ENCODE assay signal across 3 cellular contexts in the genomic region with DNA sequence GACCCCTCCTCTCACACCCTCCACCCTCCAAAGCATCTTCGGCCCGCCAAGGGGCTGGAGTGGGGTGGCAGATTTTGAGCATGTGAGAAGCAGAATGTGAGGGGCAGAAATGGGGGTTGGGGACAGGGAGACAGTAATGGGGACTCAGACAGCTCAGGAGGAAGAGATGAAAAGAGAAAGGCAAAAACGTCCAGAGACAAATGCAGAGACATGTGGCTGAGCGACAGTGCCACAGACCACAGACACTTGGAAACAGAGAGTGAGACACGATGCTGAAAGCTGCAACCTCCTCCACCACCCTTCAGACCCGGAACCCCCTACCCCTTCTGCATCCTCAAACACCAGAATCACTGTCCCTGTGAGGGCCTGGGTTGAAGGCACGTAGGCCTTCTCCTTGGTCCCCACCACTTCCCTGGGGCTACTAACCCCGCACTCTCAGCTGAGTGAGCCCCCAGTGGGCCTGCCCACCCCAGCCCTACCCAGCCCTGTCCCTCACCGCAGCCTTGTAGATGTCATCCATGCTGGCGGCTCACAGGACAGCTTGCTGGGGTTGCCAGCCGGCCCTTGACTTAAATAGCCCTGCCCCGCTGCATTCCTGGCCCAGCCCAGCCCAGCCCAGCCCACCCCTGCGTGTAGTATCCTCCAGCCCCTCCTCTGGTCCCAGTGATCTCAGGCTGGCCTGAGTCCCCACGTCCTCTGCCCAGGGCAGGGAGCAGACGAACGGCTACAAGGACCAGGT.
TF ChIP-seq lines count a peak whose summit lies in the region.

Gene TNNC1, minus strand, starts transcription at position 546 of the 739 bp plus-strand sequence. Its CDS starts 26 bp downstream, at position 520.

TF ChIP-seq in SK-N-SH, 30 proteins besides CTCF, POLR2A, EP300 and RAD21 (continued from another document):
- TF ChIP-seq MAX (IDR thresholded peaks at IDR 0.05; ENCODE audit: low read depth) (no peak), FOXJ3 (CRISPR knock-in tag; IDR thresholded peaks at IDR 0.05) (no peak), USF2 (IDR thresholded peaks at IDR 0.05; ENCODE audit: borderline replicate concordance, low read depth, low read length) (no peak), POLR2AphosphoS5 (IDR thresholded peaks at IDR 0.05; ENCODE audit: low read depth, low read length) (no peak)
- TF ChIP-seq, protein P1, sequence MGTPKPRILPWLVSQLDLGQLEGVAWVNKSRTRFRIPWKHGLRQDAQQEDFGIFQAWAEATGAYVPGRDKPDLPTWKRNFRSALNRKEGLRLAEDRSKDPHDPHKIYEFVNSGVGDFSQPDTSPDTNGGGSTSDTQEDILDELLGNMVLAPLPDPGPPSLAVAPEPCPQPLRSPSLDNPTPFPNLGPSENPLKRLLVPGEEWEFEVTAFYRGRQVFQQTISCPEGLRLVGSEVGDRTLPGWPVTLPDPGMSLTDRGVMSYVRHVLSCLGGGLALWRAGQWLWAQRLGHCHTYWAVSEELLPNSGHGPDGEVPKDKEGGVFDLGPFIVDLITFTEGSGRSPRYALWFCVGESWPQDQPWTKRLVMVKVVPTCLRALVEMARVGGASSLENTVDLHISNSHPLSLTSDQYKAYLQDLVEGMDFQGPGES (IDR thresholded peaks at IDR 0.05; ENCODE audit: low read depth, low read length), result no peak

TF ChIP-seq in SK-N-SH treated with all-trans-retinoic acid at 6 μM for 48 hours, 23 proteins besides CTCF, POLR2A, EP300 and RAD21 (continued from another document):
- TF ChIP-seq BACH2 (CRISPR knock-in tag; IDR thresholded peaks at IDR 0.05; ENCODE audit: borderline replicate concordance), result no peak
- TF ChIP-seq PATZ1 (CRISPR knock-in tag; IDR thresholded peaks at IDR 0.05; ENCODE audit: borderline replicate concordance), result no peak
- TF ChIP-seq OSR1 (CRISPR knock-in tag; IDR thresholded peaks at IDR 0.05), result no peak
- TF ChIP-seq ZFP3 (CRISPR knock-in tag; IDR thresholded peaks at IDR 0.05), result no peak

TF ChIP-seq in HepG2, 621 proteins besides CTCF, POLR2A, EP300 and RAD21 (continues in another document):
- TF ChIP-seq TEF (CRISPR knock-in tag; IDR thresholded peaks at IDR 0.05), result no peak
- 0 out of 2 replicates have a peak, but pooled peaks have one; percentile 16 for TF ChIP-seq ZNF331 (CRISPR knock-in tag; IDR thresholded peaks at IDR 0.05)
- TF ChIP-seq ZNF619 (CRISPR knock-in tag; IDR thresholded peaks at IDR 0.05), result 0 out of 2 replicates have a peak, but pooled peaks have one; percentile 47
- TF ChIP-seq HNF1B (CRISPR knock-in tag; IDR thresholded peaks at IDR 0.05), result 0 out of 2 replicates have a peak, but pooled peaks have one; percentile 5
- no peak for TF ChIP-seq ZNF143 (CRISPR knock-in tag; IDR thresholded peaks at IDR 0.05)
- peak; percentile 24 for TF ChIP-seq HNRNPLL (IDR thresholded peaks at IDR 0.05; ENCODE audit: low read depth, low read length, poor library complexity, severe bottlenecking)
- 0 out of 2 replicates have a peak, but pooled peaks have one; percentile 26 for TF ChIP-seq ZNF225 (CRISPR knock-in tag; IDR thresholded peaks at IDR 0.05)
- TF ChIP-seq PHF21A (CRISPR knock-in tag; IDR thresholded peaks at IDR 0.05), result 0 out of 2 replicates have a peak, but pooled peaks have one; percentile 21
- TF ChIP-seq ZBTB4 (CRISPR knock-in tag; IDR thresholded peaks at IDR 0.05; ENCODE audit: borderline replicate concordance), result peak; percentile 53; the same call in 1 of the 2 replicates
- TF ChIP-seq TAF1 (CRISPR knock-in tag; IDR thresholded peaks at IDR 0.05), result 0 out of 2 replicates have a peak, but pooled peaks have one; percentile 19
- TF ChIP-seq, protein P2, sequence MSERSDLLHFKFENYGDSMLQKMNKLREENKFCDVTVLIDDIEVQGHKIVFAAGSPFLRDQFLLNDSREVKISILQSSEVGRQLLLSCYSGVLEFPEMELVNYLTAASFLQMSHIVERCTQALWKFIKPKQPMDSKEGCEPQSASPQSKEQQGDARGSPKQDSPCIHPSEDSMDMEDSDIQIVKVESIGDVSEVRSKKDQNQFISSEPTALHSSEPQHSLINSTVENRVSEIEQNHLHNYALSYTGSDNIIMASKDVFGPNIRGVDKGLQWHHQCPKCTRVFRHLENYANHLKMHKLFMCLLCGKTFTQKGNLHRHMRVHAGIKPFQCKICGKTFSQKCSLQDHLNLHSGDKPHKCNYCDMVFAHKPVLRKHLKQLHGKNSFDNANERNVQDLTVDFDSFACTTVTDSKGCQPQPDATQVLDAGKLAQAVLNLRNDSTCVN (CRISPR knock-in tag; IDR thresholded peaks at IDR 0.05; ENCODE audit: borderline replicate concordance), result 0 out of 2 replicates have a peak, but pooled peaks have one; percentile 12
- TF ChIP-seq HNRNPH1 (optimal IDR thresholded peaks at IDR 0.05; ENCODE audit: low read depth, low read length), result no peak
- TF ChIP-seq ZNF501 (CRISPR knock-in tag; IDR thresholded peaks at IDR 0.05), result peak; percentile 63
- peak; percentile 21; the same call in 1 of the 2 replicates for TF ChIP-seq HOXA3 (CRISPR knock-in tag; IDR thresholded peaks at IDR 0.05)
- no peak for TF ChIP-seq HNF4G (IDR thresholded peaks at IDR 0.05; ENCODE audit: borderline replicate concordance, low read depth, low read length)
- TF ChIP-seq HNF4G (CRISPR knock-in tag; IDR thresholded peaks at IDR 0.05; ENCODE audit: borderline replicate concordance, low read depth), result 0 out of 2 replicates have a peak, but pooled peaks have one; percentile 31
- 0 out of 2 replicates have a peak, but pooled peaks have one; percentile 24 for TF ChIP-seq GATAD2A (CRISPR knock-in tag; IDR thresholded peaks at IDR 0.05)
- no peak for TF ChIP-seq SNRNP70 (IDR thresholded peaks at IDR 0.05; ENCODE audit: low read depth, low read length)
- no peak for TF ChIP-seq ETV6 (CRISPR knock-in tag; conservative IDR thresholded peaks at IDR 0.05)
- no peak for TF ChIP-seq ATF7 (IDR thresholded peaks at IDR 0.05)
- 0 out of 2 replicates have a peak, but pooled peaks have one; percentile 13 for TF ChIP-seq ATF7 (CRISPR knock-in tag; IDR thresholded peaks at IDR 0.05)
- TF ChIP-seq ZFP36L1 (CRISPR knock-in tag; IDR thresholded peaks at IDR 0.05), result no peak
- no peak for TF ChIP-seq MAFF (IDR thresholded peaks at IDR 0.05; ENCODE audit: low read depth, low read length)
- 0 out of 2 replicates have a peak, but pooled peaks have one; percentile 33 for TF ChIP-seq PATZ1 (CRISPR knock-in tag; IDR thresholded peaks at IDR 0.05)
- no peak for TF ChIP-seq LCORL (IDR thresholded peaks at IDR 0.05)
- TF ChIP-seq LCORL (CRISPR knock-in tag; IDR thresholded peaks at IDR 0.05), result peak; percentile 56; the same call in 1 of the 2 replicates
- no peak for TF ChIP-seq ZNF564 (CRISPR knock-in tag; IDR thresholded peaks at IDR 0.05)
- no peak for TF ChIP-seq HBP1 (CRISPR knock-in tag; IDR thresholded peaks at IDR 0.05; ENCODE audit: low read depth)
- TF ChIP-seq, protein P3, sequence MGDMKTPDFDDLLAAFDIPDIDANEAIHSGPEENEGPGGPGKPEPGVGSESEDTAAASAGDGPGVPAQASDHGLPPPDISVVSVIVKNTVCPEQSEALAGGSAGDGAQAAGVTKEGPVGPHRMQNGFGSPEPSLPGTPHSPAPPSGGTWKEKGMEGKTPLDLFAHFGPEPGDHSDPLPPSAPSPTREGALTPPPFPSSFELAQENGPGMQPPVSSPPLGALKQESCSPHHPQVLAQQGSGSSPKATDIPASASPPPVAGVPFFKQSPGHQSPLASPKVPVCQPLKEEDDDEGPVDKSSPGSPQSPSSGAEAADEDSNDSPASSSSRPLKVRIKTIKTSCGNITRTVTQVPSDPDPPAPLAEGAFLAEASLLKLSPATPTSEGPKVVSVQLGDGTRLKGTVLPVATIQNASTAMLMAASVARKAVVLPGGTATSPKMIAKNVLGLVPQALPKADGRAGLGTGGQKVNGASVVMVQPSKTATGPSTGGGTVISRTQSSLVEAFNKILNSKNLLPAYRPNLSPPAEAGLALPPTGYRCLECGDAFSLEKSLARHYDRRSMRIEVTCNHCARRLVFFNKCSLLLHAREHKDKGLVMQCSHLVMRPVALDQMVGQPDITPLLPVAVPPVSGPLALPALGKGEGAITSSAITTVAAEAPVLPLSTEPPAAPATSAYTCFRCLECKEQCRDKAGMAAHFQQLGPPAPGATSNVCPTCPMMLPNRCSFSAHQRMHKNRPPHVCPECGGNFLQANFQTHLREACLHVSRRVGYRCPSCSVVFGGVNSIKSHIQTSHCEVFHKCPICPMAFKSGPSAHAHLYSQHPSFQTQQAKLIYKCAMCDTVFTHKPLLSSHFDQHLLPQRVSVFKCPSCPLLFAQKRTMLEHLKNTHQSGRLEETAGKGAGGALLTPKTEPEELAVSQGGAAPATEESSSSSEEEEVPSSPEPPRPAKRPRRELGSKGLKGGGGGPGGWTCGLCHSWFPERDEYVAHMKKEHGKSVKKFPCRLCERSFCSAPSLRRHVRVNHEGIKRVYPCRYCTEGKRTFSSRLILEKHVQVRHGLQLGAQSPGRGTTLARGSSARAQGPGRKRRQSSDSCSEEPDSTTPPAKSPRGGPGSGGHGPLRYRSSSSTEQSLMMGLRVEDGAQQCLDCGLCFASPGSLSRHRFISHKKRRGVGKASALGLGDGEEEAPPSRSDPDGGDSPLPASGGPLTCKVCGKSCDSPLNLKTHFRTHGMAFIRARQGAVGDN (CRISPR knock-in tag; IDR thresholded peaks at IDR 0.05), result peak; percentile 56
- no peak for TF ChIP-seq ARNTL (CRISPR knock-in tag; IDR thresholded peaks at IDR 0.05)
- TF ChIP-seq ZNF350 (CRISPR knock-in tag; IDR thresholded peaks at IDR 0.05; ENCODE audit: borderline replicate concordance, low read depth), result 0 out of 2 replicates have a peak, but pooled peaks have one; percentile 41
- TF ChIP-seq ZNF460 (CRISPR knock-in tag; IDR thresholded peaks at IDR 0.05; ENCODE audit: borderline replicate concordance), result no peak
- no peak for TF ChIP-seq GTF2F1 (IDR thresholded peaks at IDR 0.05; ENCODE audit: low read length)
